8 cellular contexts compared by ENCODE assay signal in genomic region chr3:129690406-129690805, GRCh38.
A peak's percentile ranks its signal among the peaks of the same experiment; 100 is the strongest.
DNase-seq lines count a peak whose midpoint lies in the region; ATAC-seq and TF ChIP-seq lines count a peak whose summit lies in the region.

No MANE protein-coding gene starts in this region.

- no peaks in the 10 kb centered on the region for H3K27me3 Mint-ChIP-seq in H9 (ENCODE audit: low read depth)

- no peaks in the 10 kb centered on the region for H3K23me2 ChIP-seq in H9 (ENCODE audit: insufficient read length, low read depth, low read length, poor library complexity, severe bottlenecking)

- TF ChIP-seq POLR2A in NB4 (IDR thresholded peaks at IDR 0.05; ENCODE audit: extremely low read depth, insufficient read length) (no peak), right lobe of liver (IDR thresholded peaks at IDR 0.05) (no peak)

- H3K4me1 ChIP-seq in H9 (ENCODE audit: insufficient read depth, low read length) (peaks cover 17% of the 10 kb centered on the region; the same call in 1 of the 2 replicates), RWPE2 (ENCODE audit: insufficient read depth, poor library complexity, severe bottlenecking) (peaks cover 47% of the 10 kb centered on the region), right lobe of liver (peaks cover 0 to 23% (median 3%) of the 10 kb centered on the region in 4 donors)

- H4K5ac ChIP-seq in H9 (ENCODE audit: insufficient read length, low read depth, low read length) = no peak overlapping the region

- no peak overlapping the region for H2BK12ac ChIP-seq in H9 (ENCODE audit: insufficient read length, low read depth, low read length)

- intact Hi-C loops in right lobe of liver (cut with DNase I) = no loop called here

- no peaks in the 10 kb centered on the region for H3K27me3 ChIP-seq in H9 (ENCODE audit: insufficient read depth, low read length)
- no peaks in the 10 kb centered on the region for H3K27me3 ChIP-seq in RWPE2 (ENCODE audit: insufficient read depth, poor library complexity, severe bottlenecking)
- no peaks in the 10 kb centered on the region for H3K27me3 ChIP-seq in right lobe of liver

- no peak overlapping the region for H2AFZ ChIP-seq in H9 (ENCODE audit: low read length)

- peaks cover 69 to 70% of the 10 kb centered on the region in 2 experiments for H3K4me1 Mint-ChIP-seq in H9

- H3K4me3 ChIP-seq in NB4 (ENCODE audit: low read depth, low read length) = no peak overlapping the region
- H3K4me3 ChIP-seq in RWPE2 (ENCODE audit: severe bottlenecking) = no peak overlapping the region
- no peak overlapping the region for H3K4me3 ChIP-seq in choroid plexus epithelial cell (ENCODE audit: low read depth, low read length)
- no peak overlapping the region for H3K4me3 ChIP-seq in right lobe of liver

- no peak overlapping the region for H2BK20ac ChIP-seq in H9 (ENCODE audit: low read depth, low read length, poor library complexity, severe bottlenecking)

- no peaks in the 10 kb centered on the region for H3K79me1 ChIP-seq in H9 (ENCODE audit: insufficient read depth, low read depth, low read length, poor library complexity, severe bottlenecking)

- no peak overlapping the region for H3K4ac ChIP-seq in H9 (ENCODE audit: low read depth, low read length)

- no peak overlapping the region for H2BK15ac ChIP-seq in H9 (ENCODE audit: low read depth, low read length)

- no peak overlapping the region for H3K9ac ChIP-seq in H9 (ENCODE audit: extremely low read depth, insufficient read length, low read length)

- H3K27ac ChIP-seq in H9 (ENCODE audit: insufficient read length, low read depth, low read length) (no peak overlapping the region), RWPE2 (ENCODE audit: poor library complexity, severe bottlenecking) (peak overlapping the region; percentile 4), right lobe of liver (no peak overlapping the region)

- no peak overlapping the region for H3K23ac ChIP-seq in H9 (ENCODE audit: insufficient read length, low read depth, low read length)

- no peak overlapping the region for H2AK5ac ChIP-seq in H9 (ENCODE audit: insufficient read length, low read length)

- no peaks in the 10 kb centered on the region for H3K79me2 ChIP-seq in H9 (ENCODE audit: insufficient read depth, low read length)

- no peak overlapping the region for H3K4me2 ChIP-seq in H9 (ENCODE audit: insufficient read depth, insufficient read length, low read length)

- H3K36me3 Mint-ChIP-seq in H9 (ENCODE audit: insufficient read depth in 1 of 3, low read depth in 3 of 3) = peaks cover 4 to 9% (median 5%) of the 10 kb centered on the region in 3 experiments

- H4K8ac ChIP-seq in H9 (replicated peaks; ENCODE audit: insufficient read length, low read depth, low read length) = no peak overlapping the region

- H4K20me1 ChIP-seq in H9 (ENCODE audit: control insufficient read depth, insufficient read depth, insufficient read length) = no peaks in the 10 kb centered on the region

- H3T11ph ChIP-seq in H9 (ENCODE audit: low read length) = no peak overlapping the region

- H3K9me3 ChIP-seq in H9 (ENCODE audit: control insufficient read depth, low read depth, low read length) (no peaks in the 10 kb centered on the region), RWPE2 (ENCODE audit: severe bottlenecking) (no peaks in the 10 kb centered on the region), right lobe of liver (no peaks in the 10 kb centered on the region)

- peaks cover 9% of the 10 kb centered on the region; the same call in 1 of the 2 replicates for H3K36me3 ChIP-seq in RWPE2 (ENCODE audit: low read depth)
- no peaks in the 10 kb centered on the region for H3K36me3 ChIP-seq in right lobe of liver

- no peak overlapping the region for H3K4me3 Mint-ChIP-seq in H9

- H3K18ac ChIP-seq in H9 (ENCODE audit: insufficient read length, low read depth, low read length) = no peak overlapping the region

- H3K56ac ChIP-seq in H9 (ENCODE audit: insufficient read length, low read depth, low read length) = no peak overlapping the region

- ATAC-seq in RWPE2 (ENCODE audit: low read depth) = peak; percentile 38; the same call in 2 of the 3 replicates
- peak; percentile 41 to 59 (median 50) for ATAC-seq in right lobe of liver
- ATAC-seq in GM21526 (IDR thresholded peaks at IDR 0.05; ENCODE audit: low FRiP score, unreplicated experiment) = no peak

- H3K9me3 Mint-ChIP-seq in H9 = peaks cover 5 to 6% of the 10 kb centered on the region in 2 experiments

- no peak overlapping the region for H3K14ac ChIP-seq in H9 (ENCODE audit: insufficient read depth, low read length)

- TF ChIP-seq CTCF in H9 (conservative IDR thresholded peaks at IDR 0.05) = no peak
- TF ChIP-seq CTCF in NB4 (IDR thresholded peaks at IDR 0.05; ENCODE audit: low read depth, low read length) = no peak
- no peak for TF ChIP-seq CTCF in RWPE2 (IDR thresholded peaks at IDR 0.05; ENCODE audit: poor library complexity, severe bottlenecking)
- TF ChIP-seq CTCF in choroid plexus epithelial cell (conservative IDR thresholded peaks at IDR 0.05; ENCODE audit: low read depth, low read length) = no peak
- TF ChIP-seq CTCF in right lobe of liver (IDR thresholded peaks at IDR 0.05) = no peak

- no peak overlapping the region for H4K91ac ChIP-seq in H9 (ENCODE audit: insufficient read length, low read depth, low read length)

- H3K27ac Mint-ChIP-seq in H9 = peak overlapping the region in 1 of 3 experiments; percentile 19; a peak in 1 of 7 replicates

- no peak overlapping the region for H2BK120ac ChIP-seq in H9 (ENCODE audit: low read depth, low read length, poor library complexity, severe bottlenecking)

- DNase-seq in stimulated activated CD4-positive, alpha-beta T cell treated with anti-CD3 and anti-CD28 coated beads, Interleukin-15, amount 100 ng/mL, for 24 hours = peak; percentile 11
- DNase-seq in stimulated activated CD4-positive, alpha-beta T cell treated with anti-CD3 and anti-CD28 coated beads, Interleukin-2, amount 100 ng/mL, for 48 hours = no peak
- DNase-seq in H9 (peak; percentile 60), NB4 (ENCODE audit: low read depth) (peak; percentile 78), RWPE2 (ENCODE audit: low spot score) (no peak), choroid plexus epithelial cell (ENCODE audit: low read depth) (peak; percentile 85), right lobe of liver (no peak)

- no peak overlapping the region for H2BK5ac ChIP-seq in H9 (ENCODE audit: insufficient read length, low read length)

Comparison
In these comparisons a context has a peak if more than half of its experiments do, and no peak if none do; other contexts are left out.
1. DNase-seq: peak in stimulated activated CD4-positive, alpha-beta T cell treated with anti-CD3 and anti-CD28 coated beads, Interleukin-15, amount 100 ng/mL, for 24 hours (single experiment), H9 (single experiment), NB4 (single experiment) and choroid plexus epithelial cell (single experiment); none in stimulated activated CD4-positive, alpha-beta T cell treated with anti-CD3 and anti-CD28 coated beads, Interleukin-2, amount 100 ng/mL, for 48 hours (0 of 2), RWPE2 (single experiment) and right lobe of liver (0 of 3).